31 cellular contexts compared by ENCODE assay signal in genomic region chrX:22078117-22078516, GRCh38. TPM values are rescaled to one million over a fixed set of nuclear protein-coding genes. Genes with fewer than 3 reads are reported as not detected.
"Had no signal": no experiment of that assay in that cellular context is flagged by ENCODE, and none has a peak within 500 bp of the region (broad histone marks: within the 10 kb centered on the region; RNA-seq: fewer than 3 reads in every experiment).

No MANE protein-coding gene starts in this region.

- H3K4me2 ChIP-seq: smooth muscle cell had no signal

- H3K9me3 ChIP-seq: esophagus muscularis mucosa, heart left ventricle, pancreas, prostate gland, tibial artery had no signal

- H3K36me3 Mint-ChIP-seq: naive thymus-derived CD8-positive, alpha-beta T cell had no signal

- H3K27ac Mint-ChIP-seq: activated B cell treated with CpG ODN at 0.5 μM for 24 hours; activated CD4-positive, alpha-beta T cell treated with anti-CD3 and anti-CD28 coated beads for 36 hours; activated naive CD8-positive, alpha-beta T cell treated with anti-CD3 and anti-CD28 coated beads, Interleukin-2, amount 50 U/mL, for 24 hours; activated T-helper 1 cell treated with anti-CD3 and anti-CD28 coated beads, Interleukin-12 subunit alpha, Interleukin-12 subunit beta, Interleukin-2, Interleukin-4 antibody, amounts not matched to agents 30 ng/mL and 10 ng/mL and 1 ng/mL, durations not matched to agents 14 hours and 24 hours and 36 hours; naive thymus-derived CD8-positive, alpha-beta T cell; stimulated activated memory B cell treated with anti-CD40 and anti-IgM and Interleukin-4, amounts not matched to agents 10 μg/mL and 1 μg/mL and 100 μg/mL, for 72 hours; T-helper 2 cell treated with Interferon-gamma antibody and Interleukin-4, amounts not matched to agents 5 μg/mL and 100 μg/mL, for 36 hours had no signal

- DNase-seq: activated B cell treated with CpG ODN at 0.5 μM for 24 hours; activated CD4-positive, alpha-beta T cell treated with anti-CD3 and anti-CD28 coated beads for 36 hours; activated CD4-positive, alpha-beta T cell treated with anti-CD3 and anti-CD28 coated beads, Interleukin-2, amount 50 U/mL, for 4 hours; activated CD8-positive, alpha-beta memory T cell treated with anti-CD3 and anti-CD28 coated beads, Interleukin-2, amount 50 U/mL, for 4 hours; activated gamma-delta T cell; activated naive CD4-positive, alpha-beta T cell treated with anti-CD3 and anti-CD28 coated beads, Interleukin-2, amount 50 U/mL, for 16 hours; activated naive CD8-positive, alpha-beta T cell treated with anti-CD3 and anti-CD28 coated beads, Interleukin-2, amount 50 U/mL, for 24 hours; activated T-cell treated with anti-CD3 and anti-CD28 coated beads, Interleukin-2, amount 50 U/mL, for 1 hour; amygdala; dermis blood vessel endothelial cell; effector CD4-positive, alpha-beta T cell; foreskin keratinocyte; heart left ventricle; hypothalamus; naive thymus-derived CD8-positive, alpha-beta T cell; nucleus accumbens; pancreas; stimulated activated CD4-positive, alpha-beta T cell treated with anti-CD3 and anti-CD28 coated beads, Interleukin-1b, Interleukin-23, amount 100 ng/mL, for 48 hours; stimulated activated CD4-positive, alpha-beta T cell treated with anti-CD3 and anti-CD28 coated beads, Interleukin-4, amount 100 ng/mL, for 4 hours; stimulated activated CD8-positive, alpha-beta memory T cell treated with anti-CD3 and anti-CD28 coated beads, Interleukin-4, amount 100 ng/mL, for 48 hours; stimulated activated naive CD8-positive, alpha-beta T cell treated with anti-CD3 and anti-CD28 coated beads, Interleukin-15, amount 100 ng/mL, for 72 hours; substantia nigra; T-helper 1 cell; tibial artery had no signal

- H3K27me3 Mint-ChIP-seq: activated B cell treated with CpG ODN at 0.5 μM for 24 hours; activated CD4-positive, alpha-beta T cell treated with anti-CD3 and anti-CD28 coated beads for 36 hours; activated naive CD8-positive, alpha-beta T cell treated with anti-CD3 and anti-CD28 coated beads, Interleukin-2, amount 50 U/mL, for 24 hours; naive thymus-derived CD8-positive, alpha-beta T cell; stimulated activated memory B cell treated with anti-CD40 and anti-IgM and Interleukin-4, amounts not matched to agents 10 μg/mL and 1 μg/mL and 100 μg/mL, for 72 hours; stimulated activated naive CD8-positive, alpha-beta T cell treated with anti-CD3 and anti-CD28 coated beads, Interleukin-15, amount 100 ng/mL, for 72 hours had no signal

- H3K27me3 ChIP-seq: esophagus muscularis mucosa, foreskin keratinocyte, tibial artery had no signal

- H3K4me3 ChIP-seq: esophagus muscularis mucosa, heart left ventricle, pancreas, prostate gland, smooth muscle cell, tibial artery had no signal

- H3K4me1 ChIP-seq: esophagus muscularis mucosa, foreskin keratinocyte, heart left ventricle, pancreas, prostate gland, tibial artery had no signal

- ATAC-seq: activated CD4-positive, alpha-beta T cell treated with anti-CD3 and anti-CD28 coated beads for 36 hours; activated naive CD8-positive, alpha-beta T cell treated with anti-CD3 and anti-CD28 coated beads, Interleukin-2, amount 50 U/mL, for 24 hours; foreskin keratinocyte; heart left ventricle; naive thymus-derived CD8-positive, alpha-beta T cell; pancreas; stimulated activated memory B cell treated with anti-CD40 and anti-IgM and Interleukin-4, amounts not matched to agents 10 μg/mL and 1 μg/mL and 100 μg/mL, for 72 hours; stimulated activated naive CD8-positive, alpha-beta T cell treated with anti-CD3 and anti-CD28 coated beads, Interleukin-15, amount 100 ng/mL, for 72 hours had no signal

- H3K4me3 Mint-ChIP-seq: activated B cell treated with CpG ODN at 0.5 μM for 24 hours; activated CD4-positive, alpha-beta T cell treated with anti-CD3 and anti-CD28 coated beads for 36 hours; activated naive CD8-positive, alpha-beta T cell treated with anti-CD3 and anti-CD28 coated beads, Interleukin-2, amount 50 U/mL, for 24 hours; activated T-helper 1 cell treated with anti-CD3 and anti-CD28 coated beads, Interleukin-12 subunit alpha, Interleukin-12 subunit beta, Interleukin-2, Interleukin-4 antibody, amounts not matched to agents 30 ng/mL and 10 ng/mL and 1 ng/mL, durations not matched to agents 14 hours and 24 hours and 36 hours; naive thymus-derived CD8-positive, alpha-beta T cell; neural crest cell; stimulated activated memory B cell treated with anti-CD40 and anti-IgM and Interleukin-4, amounts not matched to agents 10 μg/mL and 1 μg/mL and 100 μg/mL, for 72 hours; stimulated activated naive CD8-positive, alpha-beta T cell treated with anti-CD3 and anti-CD28 coated beads, Interleukin-15, amount 100 ng/mL, for 72 hours; T-helper 2 cell treated with Interferon-gamma antibody and Interleukin-4, amounts not matched to agents 5 μg/mL and 100 μg/mL, for 36 hours had no signal

- H3K9me3 Mint-ChIP-seq: activated B cell treated with CpG ODN at 0.5 μM for 24 hours; activated naive CD8-positive, alpha-beta T cell treated with anti-CD3 and anti-CD28 coated beads, Interleukin-2, amount 50 U/mL, for 24 hours; activated T-helper 1 cell treated with anti-CD3 and anti-CD28 coated beads, Interleukin-12 subunit alpha, Interleukin-12 subunit beta, Interleukin-2, Interleukin-4 antibody, amounts not matched to agents 30 ng/mL and 10 ng/mL and 1 ng/mL, durations not matched to agents 14 hours and 24 hours and 36 hours; naive thymus-derived CD8-positive, alpha-beta T cell; stimulated activated memory B cell treated with anti-CD40 and anti-IgM and Interleukin-4, amounts not matched to agents 10 μg/mL and 1 μg/mL and 100 μg/mL, for 72 hours; stimulated activated naive CD8-positive, alpha-beta T cell treated with anti-CD3 and anti-CD28 coated beads, Interleukin-15, amount 100 ng/mL, for 72 hours; T-helper 2 cell treated with Interferon-gamma antibody and Interleukin-4, amounts not matched to agents 5 μg/mL and 100 μg/mL, for 36 hours had no signal

- H3K27ac ChIP-seq: esophagus muscularis mucosa, foreskin keratinocyte, heart left ventricle, pancreas, prostate gland, tibial artery had no signal

- H3K36me3 ChIP-seq: esophagus muscularis mucosa, heart left ventricle, pancreas, prostate gland, tibial artery had no signal

RNA-seq across cellular contexts. Expression of gene PHEX, which starts 46.0 kb away (rescaled TPM):
- total RNA-seq: smooth muscle cell had no signal
- polyA plus RNA-seq: naive thymus-derived CD8-positive, alpha-beta T cell; smooth muscle cell had no signal
